ENCODE assay signal across 9 cellular contexts in genomic region chr12:100348657-100349454, GRCh38. TPM values are rescaled to one million over a fixed set of nuclear protein-coding genes. Genes with fewer than 3 reads are reported as not detected.
DNase-seq lines count a peak whose midpoint lies in the region; ATAC-seq and TF ChIP-seq lines count a peak whose summit lies in the region.
"Had no signal": no experiment of that assay in that cellular context is flagged by ENCODE, and none has a peak within 500 bp of the region (broad histone marks: within the 10 kb centered on the region; RNA-seq: fewer than 3 reads in every experiment).

No MANE protein-coding gene starts in this region.

- no peak for ATAC-seq in upper lobe of right lung
- ATAC-seq in stimulated activated memory B cell treated with anti-CD40 and anti-IgM and Interleukin-4, amounts not matched to agents 10 μg/mL and 1 μg/mL and 100 μg/mL, for 72 hours = no peak
- ATAC-seq in GM18867 (IDR thresholded peaks at IDR 0.05; ENCODE audit: unreplicated experiment) = no peak

- CTCF ChIA-PET in A673 (lab: Charles Lee) = interaction anchor here (1.0 kb wide), 2 partner anchors 56 to 207 kb away, joined by 3 to 4 read pairs; no protein-coding TSS in a partner anchor

- H3K36me3 Mint-ChIP-seq in stimulated activated memory B cell treated with anti-CD40 and anti-IgM and Interleukin-4, amounts not matched to agents 10 μg/mL and 1 μg/mL and 100 μg/mL, for 72 hours = no peaks in the 10 kb centered on the region
- H3K36me3 Mint-ChIP-seq: activated naive CD4-positive, alpha-beta T cell treated with anti-CD3 and anti-CD28 coated beads, Interleukin-2, amount 50 U/mL, for 24 hours had no signal

- H3K9me3 Mint-ChIP-seq in stimulated activated memory B cell treated with anti-CD40 and anti-IgM and Interleukin-4, amounts not matched to agents 10 μg/mL and 1 μg/mL and 100 μg/mL, for 72 hours = no peaks in the 10 kb centered on the region
- H3K9me3 Mint-ChIP-seq: activated naive CD4-positive, alpha-beta T cell treated with anti-CD3 and anti-CD28 coated beads, Interleukin-2, amount 50 U/mL, for 24 hours had no signal

- no peaks in the 10 kb centered on the region for H3K4me1 Mint-ChIP-seq in stimulated activated memory B cell treated with anti-CD40 and anti-IgM and Interleukin-4, amounts not matched to agents 10 μg/mL and 1 μg/mL and 100 μg/mL, for 72 hours
- H3K4me1 Mint-ChIP-seq: activated naive CD4-positive, alpha-beta T cell treated with anti-CD3 and anti-CD28 coated beads, Interleukin-2, amount 50 U/mL, for 24 hours had no signal

- POLR2A ChIA-PET in A673 (lab: Charles Lee; ENCODE audit: low non-redundant PET) = no interaction called here

- H3K4me3 ChIP-seq in A673 (ENCODE audit: low read depth, low read length, poor library complexity, severe bottlenecking) (no peak overlapping the region), H7 (ENCODE audit: insufficient read depth, low read depth, low read length) (no peak overlapping the region), fibroblast of villous mesenchyme (ENCODE audit: low read depth, low read length) (no peak overlapping the region), upper lobe of right lung (no peak overlapping the region)

- no peaks in the 10 kb centered on the region for H3K4me1 ChIP-seq in A673 (ENCODE audit: insufficient read depth, low read length, poor library complexity, severe bottlenecking)
- no peaks in the 10 kb centered on the region for H3K4me1 ChIP-seq in upper lobe of right lung

- no TSS peak for BruUV-seq in A673 (replicated peaks; lab: Mats Ljungman, UMichigan)

- no peaks in the 10 kb centered on the region for H3K27me3 Mint-ChIP-seq in stimulated activated memory B cell treated with anti-CD40 and anti-IgM and Interleukin-4, amounts not matched to agents 10 μg/mL and 1 μg/mL and 100 μg/mL, for 72 hours
- H3K27me3 Mint-ChIP-seq: activated naive CD4-positive, alpha-beta T cell treated with anti-CD3 and anti-CD28 coated beads, Interleukin-2, amount 50 U/mL, for 24 hours had no signal

- H3K36me3 ChIP-seq in A673 (ENCODE audit: insufficient read depth, low read length, poor library complexity, severe bottlenecking) (no peaks in the 10 kb centered on the region), H7 (replicated peaks; ENCODE audit: control insufficient read depth, insufficient read depth, low read length) (no peaks in the 10 kb centered on the region), upper lobe of right lung (no peaks in the 10 kb centered on the region)

- DNase-seq in A673 (ENCODE audit: low spot score) = peak; percentile 42
- peak; percentile 48 for DNase-seq in H7
- DNase-seq in OCI-M1 (lab: John Stamatoyannopoulos, UW) = peak; percentile 55
- peak; percentile 29 for DNase-seq in fibroblast of villous mesenchyme (ENCODE audit: low read depth)
- no peak for DNase-seq in upper lobe of right lung
- DNase-seq in amygdala (lab: John Stamatoyannopoulos, UW) = no peak

- intact Hi-C loops in A673 (cut with micrococcal nuclease; ENCODE audit: unreplicated experiment) (loop anchor here (1.0 to 5.0 kb wide), 3 partner anchors 205 to 973 kb away; no protein-coding TSS in a partner anchor), upper lobe of right lung (cut with DNase I) (no loop called here)

- TF ChIP-seq CTCF in A673 (conservative IDR thresholded peaks at IDR 0.05; ENCODE audit: low read depth, low read length) (peak; percentile 54), fibroblast of villous mesenchyme (IDR thresholded peaks at IDR 0.05; ENCODE audit: insufficient read depth, low read depth, low read length) (peak; percentile 35), upper lobe of right lung (IDR thresholded peaks at IDR 0.05) (peak; percentile 33)

- no peaks in the 10 kb centered on the region for H3K9me3 ChIP-seq in A673 (ENCODE audit: low read depth, low read length, poor library complexity, severe bottlenecking)
- H3K9me3 ChIP-seq in upper lobe of right lung = no peaks in the 10 kb centered on the region

- H3K27me3 ChIP-seq in A673 (replicated peaks; ENCODE audit: insufficient read depth, low read depth, low read length, poor library complexity) (no peaks in the 10 kb centered on the region), H7 (ENCODE audit: control insufficient read depth, insufficient read depth, low read length) (no peaks in the 10 kb centered on the region), upper lobe of right lung (no peaks in the 10 kb centered on the region)

- H3K27ac ChIP-seq in A673 (ENCODE audit: low read depth, low read length, poor library complexity, severe bottlenecking) (no peak overlapping the region), upper lobe of right lung (no peak overlapping the region)

- no peak overlapping the region for H3K4me3 Mint-ChIP-seq in stimulated activated memory B cell treated with anti-CD40 and anti-IgM and Interleukin-4, amounts not matched to agents 10 μg/mL and 1 μg/mL and 100 μg/mL, for 72 hours
- H3K4me3 Mint-ChIP-seq: activated naive CD4-positive, alpha-beta T cell treated with anti-CD3 and anti-CD28 coated beads, Interleukin-2, amount 50 U/mL, for 24 hours had no signal

- no peak overlapping the region for H3K27ac Mint-ChIP-seq in stimulated activated memory B cell treated with anti-CD40 and anti-IgM and Interleukin-4, amounts not matched to agents 10 μg/mL and 1 μg/mL and 100 μg/mL, for 72 hours
- H3K27ac Mint-ChIP-seq: activated naive CD4-positive, alpha-beta T cell treated with anti-CD3 and anti-CD28 coated beads, Interleukin-2, amount 50 U/mL, for 24 hours had no signal

RNA-seq across cellular contexts. Expression of gene SLC17A8, which starts 8.0 kb away (rescaled TPM):
- total RNA-seq in A673 (2021) = not detected in 2 replicates
- not detected in 2 replicates for total RNA-seq in H7 (2014; rRNA removed; shearing (Covaris generic))
- not detected in 2 replicates for total RNA-seq in fibroblast of villous mesenchyme
- 0.14 TPM for total RNA-seq in upper lobe of right lung

Comparison
In these comparisons a context has a peak if more than half of its experiments do, and no peak if none do; other contexts are left out.
1. DNase-seq: peak in A673 (single experiment), H7 (single experiment), OCI-M1 (single experiment) and fibroblast of villous mesenchyme (single experiment); none in upper lobe of right lung (single experiment) and amygdala (0 of 56).
2. Peak in every context shown above with its lines, with median percentiles within 50 percentile points of each other: CTCF ChIP-seq.